Comparison of ENCODE assay signal across 10 cellular contexts in the genomic region with DNA sequence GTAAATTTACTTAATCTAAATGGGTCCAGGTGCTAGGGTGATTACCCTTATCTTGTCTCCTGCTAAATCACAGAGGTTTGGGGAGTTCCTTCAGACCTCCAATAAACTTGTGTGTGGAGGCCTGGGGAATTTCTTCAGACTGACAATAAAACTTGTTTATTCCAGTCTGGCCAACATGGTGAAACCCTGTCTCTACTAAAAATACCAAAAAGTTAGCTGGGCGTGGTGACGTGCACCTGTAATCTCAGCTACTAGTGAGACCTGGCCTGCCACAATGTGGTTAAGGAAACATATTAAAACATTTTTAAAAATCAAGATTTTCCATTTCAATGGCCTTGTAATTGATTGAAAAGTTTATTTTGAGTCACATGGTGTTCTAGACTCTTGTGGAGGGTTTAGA.
DNase-seq lines count a peak whose midpoint lies in the region; ATAC-seq and TF ChIP-seq lines count a peak whose summit lies in the region.
"Had no signal": no experiment of that assay in that cellular context is flagged by ENCODE, and none has a peak within 500 bp of the region (broad histone marks: within the 10 kb centered on the region; RNA-seq: fewer than 3 reads in every experiment).

No MANE protein-coding gene starts in this region.

- H3K27me3 ChIP-seq in spleen (replicated peaks in 1 of 7) (no peaks in the 10 kb centered on the region), left ventricle myocardium inferior (ENCODE audit: low read depth) (no peaks in the 10 kb centered on the region)

- DNase-seq in activated CD4-positive, alpha-beta T cell treated with anti-CD3 and anti-CD28 coated beads for 36 hours: no peak
- DNase-seq in activated CD4-positive, alpha-beta T cell treated with anti-CD3 and anti-CD28 coated beads, Interleukin-2, amount 50 U/mL, for 4 hours: no peak
- no peak for DNase-seq in activated CD8-positive, alpha-beta T cell treated with anti-CD3 and anti-CD28 coated beads, Interleukin-2, amount 10 ng/mL, durations not matched to agents 7 days and 5 days
- DNase-seq in spleen (no peak), superior temporal gyrus (ENCODE audit: extremely low spot score) (no peak), left ventricle myocardium inferior (no peak)
- no peak for DNase-seq in activated effector memory CD4-positive, alpha-beta T cell treated with anti-CD3 and anti-CD28 coated beads, Interleukin-2, amount 50 U/mL, for 16 hours
- DNase-seq: 8988T; stimulated activated CD4-positive, alpha-beta T cell treated with anti-CD3 and anti-CD28 coated beads, Interleukin-12 subunit alpha, Interleukin-12 subunit beta, amount 100 ng/mL, for 4 hours had no signal

- CTCF ChIA-PET in activated CD4-positive, alpha-beta T cell treated with anti-CD3 and anti-CD28 coated beads for 36 hours (lab: Charles Lee): no interaction called here
- CTCF ChIA-PET in activated CD8-positive, alpha-beta T cell treated with anti-CD3 and anti-CD28 coated beads, Interleukin-2, amount 10 ng/mL, durations not matched to agents 7 days and 5 days (lab: Charles Lee): no interaction called here

- no peaks in the 10 kb centered on the region for H3K27me3 Mint-ChIP-seq in activated CD4-positive, alpha-beta T cell treated with anti-CD3 and anti-CD28 coated beads for 36 hours
- H3K27me3 Mint-ChIP-seq in activated CD8-positive, alpha-beta T cell treated with anti-CD3 and anti-CD28 coated beads, Interleukin-2, amount 10 ng/mL, durations not matched to agents 7 days and 5 days (ENCODE audit: low read depth): no peaks in the 10 kb centered on the region

- no peak overlapping the region for H3K4me3 Mint-ChIP-seq in activated CD4-positive, alpha-beta T cell treated with anti-CD3 and anti-CD28 coated beads for 36 hours
- no peak overlapping the region for H3K4me3 Mint-ChIP-seq in activated CD8-positive, alpha-beta T cell treated with anti-CD3 and anti-CD28 coated beads, Interleukin-2, amount 10 ng/mL, durations not matched to agents 7 days and 5 days

- H3K9me3 Mint-ChIP-seq in activated CD4-positive, alpha-beta T cell treated with anti-CD3 and anti-CD28 coated beads for 36 hours (ENCODE audit: low read depth): no peaks in the 10 kb centered on the region
- no peaks in the 10 kb centered on the region for H3K9me3 Mint-ChIP-seq in activated CD8-positive, alpha-beta T cell treated with anti-CD3 and anti-CD28 coated beads, Interleukin-2, amount 10 ng/mL, durations not matched to agents 7 days and 5 days (ENCODE audit: insufficient read depth)

- H3K27ac ChIP-seq in spleen (peak overlapping the region; percentile 45 to 89 (median 79)), left ventricle myocardium inferior (replicated peaks) (no peak overlapping the region)

- H3K4me3 ChIP-seq in spleen (no peak overlapping the region), left ventricle myocardium inferior (no peak overlapping the region)

- no peak for TF ChIP-seq POLR2A in spleen (IDR thresholded peaks at IDR 0.05)

- H3K36me3 ChIP-seq in spleen (no peaks in the 10 kb centered on the region), left ventricle myocardium inferior (no peaks in the 10 kb centered on the region)

- no peaks in the 10 kb centered on the region for H3K36me3 Mint-ChIP-seq in activated CD4-positive, alpha-beta T cell treated with anti-CD3 and anti-CD28 coated beads for 36 hours (ENCODE audit: low read depth)
- no peaks in the 10 kb centered on the region for H3K36me3 Mint-ChIP-seq in activated CD8-positive, alpha-beta T cell treated with anti-CD3 and anti-CD28 coated beads, Interleukin-2, amount 10 ng/mL, durations not matched to agents 7 days and 5 days (ENCODE audit: low read depth)

- 58 to 85% (median 73%) methylated on average over 2 of the region's 2 CpGs for WGBS in spleen, 5 donors

- H3K4me1 Mint-ChIP-seq in activated CD4-positive, alpha-beta T cell treated with anti-CD3 and anti-CD28 coated beads for 36 hours: peaks cover 23% of the 10 kb centered on the region
- peaks cover 15% of the 10 kb centered on the region for H3K4me1 Mint-ChIP-seq in activated CD8-positive, alpha-beta T cell treated with anti-CD3 and anti-CD28 coated beads, Interleukin-2, amount 10 ng/mL, durations not matched to agents 7 days and 5 days (ENCODE audit: low read depth)

- H3K9me3 ChIP-seq in spleen: no peaks in the 10 kb centered on the region
- H3K9me3 ChIP-seq in left ventricle myocardium inferior (replicated peaks): no peaks in the 10 kb centered on the region

- H3K27ac Mint-ChIP-seq in activated CD4-positive, alpha-beta T cell treated with anti-CD3 and anti-CD28 coated beads for 36 hours: peak overlapping the region; percentile 80
- peak overlapping the region; percentile 90 for H3K27ac Mint-ChIP-seq in activated CD8-positive, alpha-beta T cell treated with anti-CD3 and anti-CD28 coated beads, Interleukin-2, amount 10 ng/mL, durations not matched to agents 7 days and 5 days

- intact Hi-C loops in activated CD4-positive, alpha-beta T cell treated with anti-CD3 and anti-CD28 coated beads for 36 hours (cut with DNase I, micrococcal nuclease): no loop called here
- intact Hi-C loops in spleen (cut with DNase I; ENCODE audit: low total_unique reads) (no loop called here), left ventricle myocardium inferior (cut with micrococcal nuclease) (no loop called here)

- no peak for ATAC-seq in activated CD4-positive, alpha-beta T cell treated with anti-CD3 and anti-CD28 coated beads for 36 hours
- peak; percentile 27 for ATAC-seq in HG02840 (IDR thresholded peaks at IDR 0.05; ENCODE audit: low FRiP score, unreplicated experiment)
- ATAC-seq in activated CD8-positive, alpha-beta T cell treated with anti-CD3 and anti-CD28 coated beads, Interleukin-2, amount 10 ng/mL, durations not matched to agents 7 days and 5 days: no peak

- TF ChIP-seq CTCF in spleen (IDR thresholded peaks at IDR 0.05 in 8 of 11, conservative IDR thresholded peaks at IDR 0.05 in 3 of 11) (no peak), left ventricle myocardium inferior (IDR thresholded peaks at IDR 0.05; ENCODE audit: borderline replicate concordance) (no peak)

- H3K4me1 ChIP-seq in spleen: peaks cover 16 to 42% (median 36%) of the 10 kb centered on the region in 6 donors
- H3K4me1 ChIP-seq in left ventricle myocardium inferior: peaks cover 16% of the 10 kb centered on the region

- POLR2A ChIA-PET in activated CD4-positive, alpha-beta T cell treated with anti-CD3 and anti-CD28 coated beads for 36 hours (lab: Charles Lee): no interaction called here
- POLR2A ChIA-PET in activated CD8-positive, alpha-beta T cell treated with anti-CD3 and anti-CD28 coated beads, Interleukin-2, amount 10 ng/mL, durations not matched to agents 7 days and 5 days (lab: Charles Lee): no interaction called here
